Comparison of ENCODE assay signal across 9 cellular contexts in genomic region chr11:3836903-3837302, GRCh38. TPM values are rescaled to one million over a fixed set of nuclear protein-coding genes. Genes with fewer than 3 reads are reported as not detected.
DNase-seq lines count a peak whose midpoint lies in the region; ATAC-seq and TF ChIP-seq lines count a peak whose summit lies in the region.
"Had no signal": no experiment of that assay in that cellular context is flagged by ENCODE, and none has a peak within 500 bp of the region (broad histone marks: within the 10 kb centered on the region; RNA-seq: fewer than 3 reads in every experiment).

No MANE protein-coding gene starts in this region.

- CTCF ChIA-PET in naive thymus-derived CD4-positive, alpha-beta T cell (lab: Charles Lee): interaction anchor here (1.0 to 12.5 kb wide), 4 partner anchors 10 to 28 kb away, joined by 3 to 213 read pairs (median 6); partner anchors contain the start of genes PGAP2 and STIM1

- H3K27ac Mint-ChIP-seq in activated naive CD8-positive, alpha-beta T cell: peak overlapping the region; percentile 94
- H3K27ac Mint-ChIP-seq in naive thymus-derived CD4-positive, alpha-beta T cell: peak overlapping the region; percentile 84 to 99 (median 97)

- WGBS in prostate gland: 86% methylated on average over 5 of the region's 5 CpGs

- no peaks in the 10 kb centered on the region for H3K9me3 ChIP-seq in naive thymus-derived CD4-positive, alpha-beta T cell (ENCODE audit: control insufficient read depth in 2 of 3, low read length in 3 of 3)
- no peaks in the 10 kb centered on the region for H3K9me3 ChIP-seq in prostate gland
- H3K9me3 ChIP-seq: Caco-2 had no signal

- H3K27me3 Mint-ChIP-seq in activated naive CD8-positive, alpha-beta T cell: no peaks in the 10 kb centered on the region
- H3K27me3 Mint-ChIP-seq in naive thymus-derived CD4-positive, alpha-beta T cell: no peaks in the 10 kb centered on the region

- H3K36me3 ChIP-seq in naive thymus-derived CD4-positive, alpha-beta T cell (ENCODE audit: control insufficient read depth in 2 of 3, insufficient read depth in 3 of 3, low read length in 3 of 3): peaks cover 0 to 12% (median 2%) of the 10 kb centered on the region in 3 experiments
- peaks cover 10% of the 10 kb centered on the region for H3K36me3 ChIP-seq in brain microvascular endothelial cell (replicated peaks)
- no peaks in the 10 kb centered on the region for H3K36me3 ChIP-seq in prostate gland

- H3K4me3 ChIP-seq in naive thymus-derived CD4-positive, alpha-beta T cell (ENCODE audit: low read length): peak overlapping the region; percentile 51
- H3K4me3 ChIP-seq in brain microvascular endothelial cell (ENCODE audit: low read depth, low read length) (no peak overlapping the region), prostate gland (no peak overlapping the region)

- no peak for TF ChIP-seq POLR2A in prostate gland (IDR thresholded peaks at IDR 0.05)

- H3K4me1 ChIP-seq in naive thymus-derived CD4-positive, alpha-beta T cell (ENCODE audit: control insufficient read depth in 2 of 2, insufficient read depth in 2 of 2, low read length in 2 of 2): peaks cover 72 to 73% of the 10 kb centered on the region in 2 donors
- no peaks in the 10 kb centered on the region for H3K4me1 ChIP-seq in prostate gland (replicated peaks)

- intact Hi-C loops in naive thymus-derived CD4-positive, alpha-beta T cell (cut with micrococcal nuclease): no loop called here
- intact Hi-C loops in prostate gland (cut with DNase I): no loop called here

- H3K27me3 ChIP-seq in naive thymus-derived CD4-positive, alpha-beta T cell (ENCODE audit: control insufficient read depth in 2 of 2, insufficient read depth in 2 of 2, low read length in 2 of 2): no peaks in the 10 kb centered on the region
- H3K27me3 ChIP-seq in brain microvascular endothelial cell (replicated peaks): no peaks in the 10 kb centered on the region
- H3K27me3 ChIP-seq in prostate gland (replicated peaks; ENCODE audit: insufficient read depth): no peaks in the 10 kb centered on the region

- H3K27ac ChIP-seq in naive thymus-derived CD4-positive, alpha-beta T cell (ENCODE audit: low read depth, low read length): peak overlapping the region; percentile 95
- H3K27ac ChIP-seq in brain microvascular endothelial cell: no peak overlapping the region
- H3K27ac ChIP-seq in prostate gland: no peak overlapping the region

- no peaks in the 10 kb centered on the region for H3K9me3 Mint-ChIP-seq in activated naive CD8-positive, alpha-beta T cell (ENCODE audit: low read depth)
- peaks cover 0 to 7% (median 0%) of the 10 kb centered on the region in 11 donors for H3K9me3 Mint-ChIP-seq in naive thymus-derived CD4-positive, alpha-beta T cell

- DNase-seq in CD1c-positive myeloid dendritic cell (ENCODE audit: extremely low spot score) (peak; percentile 45), OCI-M1 (lab: John Stamatoyannopoulos, UW) (peak; percentile 41), AG08396 (ENCODE audit: low spot score) (no peak), brain microvascular endothelial cell (no peak), prostate gland (ENCODE audit: low spot score) (no peak), NCI-H82 treated with DMSO at 0.1 percent for 48 hours (lab: John Stamatoyannopoulos, UW; ENCODE audit: unreplicated experiment) (no peak)
- peak in 8 of 9 donors; percentile 47 to 63 (median 54) for DNase-seq in naive thymus-derived CD4-positive, alpha-beta T cell
- DNase-seq: Caco-2 had no signal

- peak overlapping the region; percentile 97 for H3K4me3 Mint-ChIP-seq in activated naive CD8-positive, alpha-beta T cell
- peak overlapping the region; percentile 82 to 99 (median 94) for H3K4me3 Mint-ChIP-seq in naive thymus-derived CD4-positive, alpha-beta T cell

- ATAC-seq in naive thymus-derived CD4-positive, alpha-beta T cell: no peak

- POLR2A ChIA-PET in naive thymus-derived CD4-positive, alpha-beta T cell (lab: Charles Lee): interaction anchor here (0.7 to 17.9 kb wide), 11 partner anchors 7 to 221 kb away, joined by 3 to 399 read pairs (median 4); partner anchors contain the start of gene STIM1

- H3K36me3 Mint-ChIP-seq in activated naive CD8-positive, alpha-beta T cell: peaks cover 28% of the 10 kb centered on the region
- peaks cover 7 to 42% (median 22%) of the 10 kb centered on the region in 5 donors for H3K36me3 Mint-ChIP-seq in naive thymus-derived CD4-positive, alpha-beta T cell

- peaks cover 66% of the 10 kb centered on the region for H3K4me1 Mint-ChIP-seq in activated naive CD8-positive, alpha-beta T cell (ENCODE audit: low read depth)
- H3K4me1 Mint-ChIP-seq in naive thymus-derived CD4-positive, alpha-beta T cell: peaks cover 54 to 82% (median 75%) of the 10 kb centered on the region in 7 donors

- TF ChIP-seq CTCF in brain microvascular endothelial cell (IDR thresholded peaks at IDR 0.05; ENCODE audit: low read depth, low read length, missing control alignments) (no peak), prostate gland (IDR thresholded peaks at IDR 0.05) (no peak)

- in situ Hi-C loops in brain microvascular endothelial cell (cut with HindIII; ENCODE audit: low pct_ligation_motif_present, low sequenced_read_pairs): loop anchor here (25.0 kb wide), 1 partner anchor 225 kb away; no protein-coding TSS in a partner anchor

RNA-seq across cellular contexts. Expression of gene RHOG, which starts 3.9 kb away (rescaled TPM):
- total RNA-seq in naive thymus-derived CD4-positive, alpha-beta T cell: 100 to 1,000 TPM in 2 of 5 experiments, 10 to 100 TPM in 3; 89.4 to 147 (median 96.3) TPM
- polyA plus RNA-seq in naive thymus-derived CD4-positive, alpha-beta T cell: 100 to 1,000 TPM; 133 to 220 TPM
- total RNA-seq in prostate gland: 10 to 100 TPM; 41.1 to 56.4 TPM

RNA-seq across cellular contexts. Expression of gene STIM1, which starts 18.6 kb away (rescaled TPM):
- 100 to 1,000 TPM in 3 of 5 experiments, 10 to 100 TPM in 2; 95.6 to 117 (median 103) TPM for total RNA-seq in naive thymus-derived CD4-positive, alpha-beta T cell
- polyA plus RNA-seq in naive thymus-derived CD4-positive, alpha-beta T cell: 10 to 100 TPM; 38.4 to 43.6 TPM
- total RNA-seq in prostate gland: 10 to 100 TPM; 34.1 to 65.0 TPM

RNA-seq across cellular contexts. Expression of gene PGAP2, which starts 28.5 kb away (rescaled TPM):
- 10 to 100 TPM; 20.8 to 28.3 (median 26.1) TPM for total RNA-seq in naive thymus-derived CD4-positive, alpha-beta T cell
- 10 to 100 TPM; 24.2 to 27.8 TPM for polyA plus RNA-seq in naive thymus-derived CD4-positive, alpha-beta T cell
- total RNA-seq in prostate gland: 10 to 100 TPM; 26.6 to 33.5 TPM

RNA-seq across cellular contexts. Expression of gene NUP98, which starts 39.5 kb away (rescaled TPM):
- 100 to 1,000 TPM; 103 to 137 (median 120) TPM for total RNA-seq in naive thymus-derived CD4-positive, alpha-beta T cell
- 10 to 100 TPM; 45.0 to 71.5 TPM for polyA plus RNA-seq in naive thymus-derived CD4-positive, alpha-beta T cell
- 100 to 1,000 TPM; 127 to 136 TPM for total RNA-seq in prostate gland

Comparison
In these comparisons a context has a peak if more than half of its experiments do, and no peak if none do; other contexts are left out.
1. DNase-seq: peak in CD1c-positive myeloid dendritic cell (single experiment), OCI-M1 (single experiment) and naive thymus-derived CD4-positive, alpha-beta T cell (8 of 9); none in AG08396 (single experiment), brain microvascular endothelial cell (single experiment), prostate gland (single experiment) and NCI-H82 treated with DMSO at 0.1 percent for 48 hours (single experiment).